ENCODE assay signal across 23 cellular contexts in genomic region chr5:1943481-1943880, GRCh38.
"Had no signal": no experiment of that assay in that cellular context is flagged by ENCODE, and none has a peak within 500 bp of the region (broad histone marks: within the 10 kb centered on the region; RNA-seq: fewer than 3 reads in every experiment).

No MANE protein-coding gene starts in this region.

- H3K9me3 ChIP-seq: ascending aorta had no signal

- H3K4me1 ChIP-seq: ascending aorta had no signal

- H3K36me3 Mint-ChIP-seq: activated CD4-positive, alpha-beta memory T cell treated with anti-CD3 and anti-CD28 coated beads for 36 hours; activated naive CD4-positive, alpha-beta T cell treated with anti-CD3 and anti-CD28 coated beads, Interleukin-2, amount 10 ng/mL, durations not matched to agents 7 days and 5 days; activated naive CD4-positive, alpha-beta T cell treated with anti-CD3 and anti-CD28 coated beads, Interleukin-2, amount 50 U/mL, for 72 hours; activated naive CD8-positive, alpha-beta T cell treated with anti-CD3 and anti-CD28 coated beads, Interleukin-2, amount 10 ng/mL, durations not matched to agents 7 days and 5 days; brain had no signal

- H3K36me3 ChIP-seq: ascending aorta had no signal

- H3K4me3 Mint-ChIP-seq: activated CD4-positive, alpha-beta memory T cell treated with anti-CD3 and anti-CD28 coated beads for 36 hours; activated CD4-positive, alpha-beta T cell treated with anti-CD3 and anti-CD28 coated beads for 36 hours; activated CD4-positive, alpha-beta T cell treated with anti-CD3 and anti-CD28 coated beads, Interleukin-2, amount 10 ng/mL, durations not matched to agents 24 days and 14 days; activated naive CD4-positive, alpha-beta T cell treated with anti-CD3 and anti-CD28 coated beads, Interleukin-2, amount 10 ng/mL, durations not matched to agents 7 days and 5 days; activated naive CD8-positive, alpha-beta T cell treated with anti-CD3 and anti-CD28 coated beads, Interleukin-2, amount 10 ng/mL, durations not matched to agents 7 days and 5 days; activated T-cell treated with anti-CD3 and anti-CD28 coated beads, Interleukin-2, amount 50 U/mL, for 24 hours; activated T-cell treated with anti-CD3 and anti-CD28 coated beads, Interleukin-2, amount 50 U/mL, for 72 hours; brain; effector memory CD8-positive, alpha-beta T cell had no signal

- H3K27ac Mint-ChIP-seq: activated CD4-positive, alpha-beta memory T cell treated with anti-CD3 and anti-CD28 coated beads for 36 hours; activated CD4-positive, alpha-beta T cell treated with anti-CD3 and anti-CD28 coated beads for 36 hours; activated CD4-positive, alpha-beta T cell treated with anti-CD3 and anti-CD28 coated beads, Interleukin-2, amount 10 ng/mL, durations not matched to agents 24 days and 14 days; activated naive CD4-positive, alpha-beta T cell treated with anti-CD3 and anti-CD28 coated beads, Interleukin-2, amount 10 ng/mL, durations not matched to agents 7 days and 5 days; activated naive CD4-positive, alpha-beta T cell treated with anti-CD3 and anti-CD28 coated beads, Interleukin-2, amount 50 U/mL, for 72 hours; activated naive CD8-positive, alpha-beta T cell treated with anti-CD3 and anti-CD28 coated beads, Interleukin-2, amount 10 ng/mL, durations not matched to agents 7 days and 5 days; activated T-cell treated with anti-CD3 and anti-CD28 coated beads, Interleukin-2, amount 50 U/mL, for 24 hours; activated T-cell treated with anti-CD3 and anti-CD28 coated beads, Interleukin-2, amount 50 U/mL, for 72 hours; brain; effector memory CD8-positive, alpha-beta T cell had no signal

- H3K4me1 Mint-ChIP-seq: activated CD4-positive, alpha-beta T cell treated with anti-CD3 and anti-CD28 coated beads for 36 hours; activated CD4-positive, alpha-beta T cell treated with anti-CD3 and anti-CD28 coated beads, Interleukin-2, amount 10 ng/mL, durations not matched to agents 24 days and 14 days; activated naive CD4-positive, alpha-beta T cell treated with anti-CD3 and anti-CD28 coated beads, Interleukin-2, amount 10 ng/mL, durations not matched to agents 7 days and 5 days; activated naive CD8-positive, alpha-beta T cell treated with anti-CD3 and anti-CD28 coated beads, Interleukin-2, amount 10 ng/mL, durations not matched to agents 7 days and 5 days had no signal

- DNase-seq: activated CD4-positive, alpha-beta memory T cell treated with anti-CD3 and anti-CD28 coated beads for 36 hours; activated CD4-positive, alpha-beta T cell treated with anti-CD3 and anti-CD28 coated beads for 36 hours; activated CD4-positive, alpha-beta T cell treated with anti-CD3 and anti-CD28 coated beads, Interleukin-2, amount 10 ng/mL, durations not matched to agents 24 days and 14 days; activated CD4-positive, CD25-positive, alpha-beta regulatory T cell; activated CD4-positive, CD25-positive, alpha-beta regulatory T cell treated with anti-CD3 and anti-CD28 coated beads, Interleukin-2, amount 50 U/mL, for 72 hours; activated CD8-positive, alpha-beta memory T cell treated with anti-CD3 and anti-CD28 coated beads, Interleukin-2, amount 50 U/mL, for 48 hours; activated gamma-delta T cell; activated naive CD4-positive, alpha-beta T cell; activated naive CD4-positive, alpha-beta T cell treated with anti-CD3 and anti-CD28 coated beads, Interleukin-2, amount 10 ng/mL, durations not matched to agents 7 days and 5 days; activated naive CD8-positive, alpha-beta T cell treated with anti-CD3 and anti-CD28 coated beads, Interleukin-2, amount 10 ng/mL, durations not matched to agents 7 days and 5 days; activated T-cell treated with anti-CD3 and anti-CD28 coated beads for 4 hours; activated T-cell treated with anti-CD3 and anti-CD28 coated beads, Interleukin-2, amount 50 U/mL, for 24 hours; activated T-cell treated with anti-CD3 and anti-CD28 coated beads, Interleukin-2, amount 50 U/mL, for 72 hours; caudate nucleus; cortex of kidney; dermis blood vessel endothelial cell; effector CD4-positive, alpha-beta T cell; effector memory CD8-positive, alpha-beta T cell; head of caudate nucleus; T-helper 2 cell had no signal

- H3K27ac ChIP-seq: ascending aorta had no signal

- H3K27me3 ChIP-seq: ascending aorta had no signal

- H3K9me3 Mint-ChIP-seq: activated CD4-positive, alpha-beta memory T cell treated with anti-CD3 and anti-CD28 coated beads for 36 hours; activated CD4-positive, alpha-beta T cell treated with anti-CD3 and anti-CD28 coated beads, Interleukin-2, amount 10 ng/mL, durations not matched to agents 24 days and 14 days; activated naive CD4-positive, alpha-beta T cell treated with anti-CD3 and anti-CD28 coated beads, Interleukin-2, amount 10 ng/mL, durations not matched to agents 7 days and 5 days; activated naive CD4-positive, alpha-beta T cell treated with anti-CD3 and anti-CD28 coated beads, Interleukin-2, amount 50 U/mL, for 72 hours; activated naive CD8-positive, alpha-beta T cell treated with anti-CD3 and anti-CD28 coated beads, Interleukin-2, amount 10 ng/mL, durations not matched to agents 7 days and 5 days; activated T-cell treated with anti-CD3 and anti-CD28 coated beads, Interleukin-2, amount 50 U/mL, for 24 hours; activated T-cell treated with anti-CD3 and anti-CD28 coated beads, Interleukin-2, amount 50 U/mL, for 72 hours; effector memory CD8-positive, alpha-beta T cell had no signal

- H3K4me3 ChIP-seq: ascending aorta had no signal

- ATAC-seq: activated CD4-positive, alpha-beta T cell treated with anti-CD3 and anti-CD28 coated beads for 36 hours; activated naive CD4-positive, alpha-beta T cell treated with anti-CD3 and anti-CD28 coated beads, Interleukin-2, amount 50 U/mL, for 72 hours; activated T-cell treated with anti-CD3 and anti-CD28 coated beads, Interleukin-2, amount 50 U/mL, for 72 hours; effector memory CD8-positive, alpha-beta T cell had no signal
